ENCODE assay signal across 26 cellular contexts in genomic region chr9:137913771-137914767, GRCh38. TPM values are rescaled to one million over a fixed set of nuclear protein-coding genes. Genes with fewer than 3 reads are reported as not detected.
"Had no signal": no experiment of that assay in that cellular context is flagged by ENCODE, and none has a peak within 500 bp of the region (broad histone marks: within the 10 kb centered on the region; RNA-seq: fewer than 3 reads in every experiment).

No MANE protein-coding gene starts in this region.

- H2AFZ ChIP-seq: hepatocyte had no signal

- H3K36me3 ChIP-seq: heart right ventricle, lower lobe of right lung, neutrophil, ovary, right atrium auricular region, right lobe of liver, stomach, thyroid gland, transverse colon, upper lobe of right lung had no signal

- H3K27me3 ChIP-seq: hepatocyte, neutrophil, ovary, right atrium auricular region, right lobe of liver, testis, thyroid gland, upper lobe of right lung had no signal

- H3K4me1 ChIP-seq: lower lobe of right lung, right lobe of liver, stomach, testis, transverse colon, upper lobe of right lung had no signal

- H3K4me2 ChIP-seq: hepatocyte had no signal

- H3K4me3 ChIP-seq: heart right ventricle, hepatocyte, lower lobe of right lung, ovary, right atrium auricular region, right lobe of liver, stomach, testis, thyroid gland, transverse colon, upper lobe of right lung had no signal

- H3K79me2 ChIP-seq: hepatocyte had no signal

- ATAC-seq: heart right ventricle; left cardiac atrium; left lobe of liver; left ventricle myocardium superior; lower lobe of right lung; naive thymus-derived CD8-positive, alpha-beta T cell; right lobe of liver; stimulated activated naive B cell treated with anti-CD40 and anti-IgM and Interleukin-4, amounts not matched to agents 10 μg/mL and 1 μg/mL and 100 μg/mL, for 72 hours; stimulated activated naive CD8-positive, alpha-beta T cell treated with anti-CD3 and anti-CD28 coated beads, Interleukin-15, Interleukin-2, amounts not matched to agents 100 U/mL and 50 U/mL, for 24 hours; upper lobe of right lung had no signal

- DNase-seq: heart right ventricle; kidney glomerular epithelial cell; left cardiac atrium; left ventricle myocardium superior; lower lobe of right lung; mammary epithelial cell; mesenchymal stem cell; naive thymus-derived CD8-positive, alpha-beta T cell; occipital lobe; ovary; right lobe of liver; stimulated activated CD4-positive, alpha-beta T cell treated with anti-CD3 and anti-CD28 coated beads, Interleukin-12 subunit alpha, Interleukin-12 subunit beta, amount 100 ng/mL, for 4 hours; stimulated activated CD4-positive, alpha-beta T cell treated with anti-CD3 and anti-CD28 coated beads, Interleukin-15, amount 100 ng/mL, for 24 hours; stimulated activated CD4-positive, alpha-beta T cell treated with anti-CD3 and anti-CD28 coated beads, Interleukin-2, amount 100 ng/mL, for 24 hours; stimulated activated CD4-positive, alpha-beta T cell treated with anti-CD3 and anti-CD28 coated beads, Interleukin-4, amount 100 ng/mL, for 1 hour; stimulated activated naive B cell treated with anti-CD40 and anti-IgM and Interleukin-4, amounts not matched to agents 10 μg/mL and 1 μg/mL and 100 μg/mL, for 72 hours; stimulated activated naive CD8-positive, alpha-beta T cell treated with anti-CD3 and anti-CD28 coated beads, Interleukin-15, Interleukin-2, amounts not matched to agents 100 U/mL and 50 U/mL, for 24 hours; stomach; testis; thyroid gland; transverse colon; upper lobe of right lung had no signal

- H3K9me3 ChIP-seq: heart right ventricle, lower lobe of right lung, neutrophil, ovary, right atrium auricular region, right lobe of liver, stomach, testis, thyroid gland, transverse colon, upper lobe of right lung had no signal

- H3K27ac ChIP-seq: heart right ventricle, hepatocyte, lower lobe of right lung, neutrophil, ovary, right atrium auricular region, right lobe of liver, stomach, testis, thyroid gland, transverse colon, upper lobe of right lung had no signal

RNA-seq across cellular contexts. Expression of gene CACNA1B, which starts 36.5 kb away (rescaled TPM):
- total RNA-seq: left lobe of liver; naive thymus-derived CD8-positive, alpha-beta T cell; right lobe of liver had no signal
- polyA plus RNA-seq: mammary epithelial cell; naive thymus-derived CD8-positive, alpha-beta T cell had no signal
